ENCODE assay signal across 8 cellular contexts in genomic region chr3:142279965-142280590, GRCh38. TPM values are rescaled to one million over a fixed set of nuclear protein-coding genes. Genes with fewer than 3 reads are reported as not detected.
DNase-seq lines count a peak whose midpoint lies in the region; ATAC-seq and TF ChIP-seq lines count a peak whose summit lies in the region.

No MANE protein-coding gene starts in this region.

- H3K9me3 ChIP-seq in Caco-2: no peaks in the 10 kb centered on the region

- DNase-seq in Caco-2 (peak; percentile 55 to 64), HL-60 (ENCODE audit: low read depth in 1 of 2, low spot score in 1 of 2) (peak; percentile 66 to 80), NCI-H524 treated with DMSO at 0.1 percent for 48 hours (lab: John Stamatoyannopoulos, UW) (peak; percentile 57), naive B cell (peak; percentile 38), type B pancreatic cell (ENCODE audit: extremely low spot score, unreplicated experiment) (no peak)
- DNase-seq in activated CD4-positive, alpha-beta T cell treated with anti-CD3 and anti-CD28 coated beads for 48 hours: peak; percentile 44

- no peak overlapping the region for H3K4me3 ChIP-seq in Caco-2 (ENCODE audit: low read depth, low read length)
- no peak overlapping the region for H3K4me3 ChIP-seq in HL-60 (replicated peaks; ENCODE audit: insufficient read depth, low read length)

- H3K27me3 ChIP-seq in Caco-2 (replicated peaks; ENCODE audit: control insufficient read depth, insufficient read depth, low read length): no peaks in the 10 kb centered on the region
- no peaks in the 10 kb centered on the region for H3K27me3 ChIP-seq in HL-60 (ENCODE audit: insufficient read depth, poor library complexity, severe bottlenecking)

- intact Hi-C loops in Caco-2 (cut with micrococcal nuclease; ENCODE audit: unreplicated experiment): loop anchor here (1.0 to 2.0 kb wide), 4 partner anchors 100 to 703 kb away; no protein-coding TSS in a partner anchor

- H3K36me3 ChIP-seq in Caco-2 (ENCODE audit: control insufficient read depth, insufficient read depth, low read length): no peaks in the 10 kb centered on the region

- no peaks in the 10 kb centered on the region for H3K27me3 Mint-ChIP-seq in Caco-2 (ENCODE audit: insufficient read depth, unreplicated experiment)
- no peaks in the 10 kb centered on the region for H3K27me3 Mint-ChIP-seq in naive B cell
- H3K27me3 Mint-ChIP-seq in type B pancreatic cell: no peaks in the 10 kb centered on the region

- BruUV-seq in Caco-2 (replicated peaks; lab: Mats Ljungman, UMichigan): no TSS peak

- H3K36me3 Mint-ChIP-seq in Caco-2 (ENCODE audit: insufficient read depth, unreplicated experiment) (no peaks in the 10 kb centered on the region), naive B cell (no peaks in the 10 kb centered on the region), type B pancreatic cell (no peaks in the 10 kb centered on the region)

- POLR2A ChIA-PET in Caco-2 (lab: Charles Lee): no interaction called here

- H3K4me3 Mint-ChIP-seq in Caco-2 (ENCODE audit: unreplicated experiment) (no peak overlapping the region), naive B cell (no peak overlapping the region), type B pancreatic cell (no peak overlapping the region)

- H3K27ac Mint-ChIP-seq in Caco-2 (ENCODE audit: unreplicated experiment): no peak overlapping the region
- H3K27ac Mint-ChIP-seq in naive B cell: peak overlapping the region in 1 of 6 donors; percentile 3
- H3K27ac Mint-ChIP-seq in type B pancreatic cell: peak overlapping the region; percentile 29

- TF ChIP-seq CTCF in Caco-2 (IDR thresholded peaks at IDR 0.05; ENCODE audit: insufficient read depth in 1 of 2, low read depth in 1 of 2, low read length in 1 of 2, severe bottlenecking in 1 of 2, unreplicated experiment in 1 of 2) (peak; percentile 48 to 56), HL-60 (IDR thresholded peaks at IDR 0.05; ENCODE audit: insufficient read depth, low read length) (peak; percentile 48), type B pancreatic cell (conservative IDR thresholded peaks at IDR 0.05) (peak; percentile 84)

- H3K4me1 Mint-ChIP-seq in Caco-2 (ENCODE audit: low read depth, unreplicated experiment) (no peaks in the 10 kb centered on the region), naive B cell (peaks cover 0 to 2% (median 0%) of the 10 kb centered on the region in 3 donors), type B pancreatic cell (ENCODE audit: unreplicated experiment) (no peaks in the 10 kb centered on the region)

- CTCF ChIA-PET in Caco-2 (lab: Charles Lee): interaction anchor here (0.5 to 1.3 kb wide), 5 partner anchors 100 to 461 kb away, joined by 3 to 18 read pairs (median 4); no protein-coding TSS in a partner anchor

- H3K27ac ChIP-seq in HL-60 (replicated peaks): no peak overlapping the region

- H3K4me1 ChIP-seq in Caco-2: no peaks in the 10 kb centered on the region

- peak; percentile 78 for ATAC-seq in GM19372 (IDR thresholded peaks at IDR 0.05; ENCODE audit: low read depth, unreplicated experiment)
- ATAC-seq in esophagus mucosa: peak; percentile 80
- peak; percentile 82 to 90 for ATAC-seq in naive B cell (ENCODE audit: low read depth in 2 of 2)

- H3K9me3 Mint-ChIP-seq in Caco-2 (ENCODE audit: unreplicated experiment) (peaks cover 9% of the 10 kb centered on the region), naive B cell (no peaks in the 10 kb centered on the region), type B pancreatic cell (peaks cover 4% of the 10 kb centered on the region)

RNA-seq across cellular contexts. Expression of gene GK5, which starts 54.7 kb away (rescaled TPM):
- total RNA-seq in Caco-2 (2022) (15.0 and 19.6 TPM in 2 replicates), esophagus mucosa (12.1 TPM), type B pancreatic cell (ENCODE audit: low replicate concordance) (16.9 and 18.0 TPM in 2 replicates)
- polyA plus RNA-seq in naive B cell (ENCODE audit: low read depth in 6 of 6): 1 to 10 TPM in 4 of 6 donors, under 1 TPM in 1, not detected in 1; 0.32 to 4.6 (median 2.4) TPM
